In the genomic region with DNA sequence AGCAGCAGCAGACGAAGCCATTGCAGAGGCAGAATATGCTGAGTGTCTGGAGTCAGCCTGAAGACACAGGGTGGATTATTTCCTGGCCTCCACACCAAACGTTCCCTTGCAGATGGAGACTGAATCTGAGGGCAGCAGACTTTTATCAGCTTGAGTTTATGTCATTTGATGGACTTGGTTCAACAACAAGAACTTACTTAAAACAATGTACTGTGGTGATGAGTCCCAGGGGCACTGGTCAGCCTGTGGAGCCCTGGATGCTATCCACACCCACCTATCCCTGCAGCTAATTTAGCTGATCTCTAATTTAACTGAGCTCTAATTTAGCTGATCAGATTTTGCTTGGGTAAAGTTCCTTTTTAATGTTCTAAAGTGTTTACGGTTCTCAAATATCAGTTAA, we compare ENCODE assay signal across 15 cellular contexts.
"Had no signal": no experiment of that assay in that cellular context is flagged by ENCODE, and none has a peak within 500 bp of the region (broad histone marks: within the 10 kb centered on the region; RNA-seq: fewer than 3 reads in every experiment).

No MANE protein-coding gene starts in this region.

- H3K4me1 ChIP-seq: gastroesophageal sphincter, lower lobe of right lung, prostate gland, stomach had no signal

- H3K9me3 Mint-ChIP-seq: naive B cell had no signal

- ATAC-seq: gastroesophageal sphincter, lower lobe of right lung had no signal

- H3K36me3 ChIP-seq: prostate gland, thoracic aorta had no signal

- H3K4me3 ChIP-seq: coronary artery, gastroesophageal sphincter, lower lobe of right lung, prostate gland, stomach, thoracic aorta had no signal

- H3K27me3 Mint-ChIP-seq: naive B cell had no signal

- H3K27ac ChIP-seq: coronary artery, epithelial cell of prostate, gastroesophageal sphincter, lower lobe of right lung, prostate gland, stomach, thoracic aorta had no signal

- DNase-seq: activated effector memory CD4-positive, alpha-beta T cell treated with anti-CD3 and anti-CD28 coated beads, Interleukin-2, amount 50 U/mL, for 16 hours; activated T-cell treated with anti-CD3 and anti-CD28 coated beads for 4 hours; central memory CD4-positive, alpha-beta T cell; effector CD8-positive, alpha-beta T cell; kidney glomerular epithelial cell; lower lobe of right lung; naive B cell; stimulated activated CD4-positive, alpha-beta T cell treated with anti-CD3 and anti-CD28 coated beads, Interleukin-2, amount 100 ng/mL, for 48 hours; stomach; T1000 had no signal

- H3K27me3 ChIP-seq: gastroesophageal sphincter, stomach had no signal
